In genomic region chr1:41466146-41466545, GRCh38 we compare ENCODE assay signal across 22 cellular contexts. TPM values are rescaled to one million over a fixed set of nuclear protein-coding genes. Genes with fewer than 3 reads are reported as not detected.
DNase-seq lines count a peak whose midpoint lies in the region; ATAC-seq and TF ChIP-seq lines count a peak whose summit lies in the region.
"Had no signal": no experiment of that assay in that cellular context is flagged by ENCODE, and none has a peak within 500 bp of the region (broad histone marks: within the 10 kb centered on the region; RNA-seq: fewer than 3 reads in every experiment).

No MANE protein-coding gene starts in this region.

- H3K27me3 ChIP-seq in RWPE2 (ENCODE audit: insufficient read depth, poor library complexity, severe bottlenecking) (no peaks in the 10 kb centered on the region), left lung (no peaks in the 10 kb centered on the region), transverse colon (no peaks in the 10 kb centered on the region)
- H3K27me3 ChIP-seq: ascending aorta, spleen had no signal

- intact Hi-C loops in left lung (cut with DNase I) = no loop called here
- intact Hi-C loops in transverse colon (cut with DNase I; ENCODE audit: low total_unique reads) = no loop called here

- H3K9me3 ChIP-seq in RWPE2 (ENCODE audit: severe bottlenecking) (no peaks in the 10 kb centered on the region), left lung (no peaks in the 10 kb centered on the region), transverse colon (no peaks in the 10 kb centered on the region)
- H3K9me3 ChIP-seq: ascending aorta, spleen had no signal

- WGBS in transverse colon (ENCODE audit: low coverage in 1 of 2), 2 donors = 51% methylated on average over 5 of the region's 5 CpGs; no CpG with 5 or more reads in 1 of the 2 donors

- DNase-seq in NCI-H2196 (lab: John Stamatoyannopoulos, UW; ENCODE audit: unreplicated experiment) = peak; percentile 75
- no peak for DNase-seq in RWPE2 (ENCODE audit: low spot score)
- DNase-seq in left lung = no peak
- peak; percentile 59 for DNase-seq in transverse colon
- DNase-seq in GM13976 (ENCODE audit: low spot score) = no peak
- no peak for DNase-seq in activated gamma-delta T cell treated with Interleukin-2 at 50 U/mL for 16 hours
- DNase-seq in SK-N-DZ (ENCODE audit: low spot score) = no peak
- DNase-seq: activated CD4-positive, alpha-beta T cell treated with anti-CD3 and anti-CD28 coated beads for 36 hours; activated effector memory CD4-positive, alpha-beta T cell treated with Interleukin-2 at 50 U/mL for 16 hours; activated naive CD8-positive, alpha-beta T cell treated with anti-CD3 and anti-CD28 coated beads, Interleukin-2, amount 10 ng/mL, durations not matched to agents 7 days and 5 days; caudate nucleus; CD4-positive, alpha-beta T cell; islet precursor cell; NCI-H1436; NCI-H2171; nephron progenitor cell; right cardiac atrium; spleen had no signal

- TF ChIP-seq CTCF in RWPE2 (IDR thresholded peaks at IDR 0.05; ENCODE audit: poor library complexity, severe bottlenecking) = no peak
- TF ChIP-seq CTCF in left lung (IDR thresholded peaks at IDR 0.05) = no peak
- TF ChIP-seq CTCF in transverse colon (IDR thresholded peaks at IDR 0.05) = no peak
- TF ChIP-seq CTCF in GM13976 (IDR thresholded peaks at IDR 0.05; ENCODE audit: borderline replicate concordance, control extremely low read depth, extremely low read depth, insufficient read depth, missing control alignments) = no peak

- H3K36me3 ChIP-seq in RWPE2 (ENCODE audit: low read depth) (no peaks in the 10 kb centered on the region), left lung (no peaks in the 10 kb centered on the region), transverse colon (no peaks in the 10 kb centered on the region)
- H3K36me3 ChIP-seq: ascending aorta, spleen had no signal

- in situ Hi-C loops in transverse colon (cut with MboI; ENCODE audit: low pct_ligation_motif_present in 1 of 4, low pct_unique_long_range_greater_than_20kb in 1 of 4, low sequenced_read_pairs in 3 of 4) = no loop called here
- in situ Hi-C loops in GM13976 (cut with MboI; ENCODE audit: low sequenced_read_pairs, unreplicated experiment) = no loop called here

- no peak overlapping the region for H3K4me3 ChIP-seq in RWPE2 (ENCODE audit: severe bottlenecking)
- H3K4me3 ChIP-seq in left lung = no peak overlapping the region
- no peak overlapping the region for H3K4me3 ChIP-seq in transverse colon
- H3K4me3 ChIP-seq: ascending aorta, GM23338, spleen had no signal

- peaks cover 12% of the 10 kb centered on the region for H3K4me1 ChIP-seq in RWPE2 (ENCODE audit: insufficient read depth, poor library complexity, severe bottlenecking)
- H3K4me1 ChIP-seq in left lung = no peaks in the 10 kb centered on the region
- peaks cover 15 to 51% (median 34%) of the 10 kb centered on the region in 4 donors for H3K4me1 ChIP-seq in transverse colon
- H3K4me1 ChIP-seq: ascending aorta had no signal

- H3K27ac ChIP-seq in RWPE2 (ENCODE audit: poor library complexity, severe bottlenecking) (peak overlapping the region; percentile 36), left lung (no peak overlapping the region), transverse colon (peak overlapping the region in 1 of 4 donors; percentile 8)
- H3K27ac ChIP-seq: ascending aorta, spleen had no signal

- no peak for TF ChIP-seq EP300 in transverse colon (IDR thresholded peaks at IDR 0.05; ENCODE audit: low read depth)

- TF ChIP-seq POLR2A in transverse colon (IDR thresholded peaks at IDR 0.05) = no peak

- peak; percentile 24; the same call in 1 of the 3 replicates for ATAC-seq in RWPE2 (ENCODE audit: low read depth)
- ATAC-seq in left lung = peak; percentile 23
- ATAC-seq: activated CD4-positive, alpha-beta T cell treated with anti-CD3 and anti-CD28 coated beads for 36 hours; GM23338; right cardiac atrium had no signal

RNA-seq across cellular contexts. Expression of gene EDN2, which starts 18.3 kb away (rescaled TPM):
- total RNA-seq in left lung (1 to 10 TPM in 1 of 2 donors, not detected in 1; 4.0 TPM), transverse colon (10 to 100 TPM in 2 of 4 donors, 1 to 10 TPM in 2; 3.8 to 15.7 (median 10.3) TPM)
- not detected in 2 replicates for polyA plus RNA-seq in SK-N-DZ (2014; cell fraction: cytosol; rRNA removed)
- not detected in 2 replicates for polyA plus RNA-seq in SK-N-DZ (2014; cell fraction: nucleus; rRNA removed)
- total RNA-seq: activated CD4-positive, alpha-beta T cell treated with anti-CD3 and anti-CD28 coated beads for 36 hours; activated naive CD8-positive, alpha-beta T cell treated with anti-CD3 and anti-CD28 coated beads, Interleukin-2, amount 10 ng/mL, durations not matched to agents 7 days and 5 days; ascending aorta; CD4-positive, alpha-beta T cell; fibroblast of lung; GM23338; spleen; T-helper 2 cell treated with Interferon-gamma antibody and Interleukin-4, amounts not matched to agents 100 ng/mL and 5 ng/mL, for 36 hours had no signal
- polyA plus RNA-seq: fibroblast of lung, GM23338, spleen had no signal

Comparison
In these comparisons a context has a peak if more than half of its experiments do, and no peak if none do; other contexts are left out.
1. DNase-seq: peak in NCI-H2196 (single experiment) and transverse colon (single experiment); none in RWPE2 (single experiment), left lung (0 of 2), GM13976 (single experiment), activated gamma-delta T cell treated with Interleukin-2 at 50 U/mL for 16 hours (single experiment) and SK-N-DZ (single experiment).